1 cellular context compared by ENCODE assay signal in genomic region chr1:220272047-220272840, GRCh38.
A peak's percentile ranks its signal among the peaks of the same experiment; 100 is the strongest.
TF ChIP-seq lines count a peak whose summit lies in the region.

Gene RAB3GAP2, minus strand, starts transcription at chr1:220272453. Its CDS starts 116 bp downstream, at chr1:220272337.

TF ChIP-seq in A549, 52 proteins besides CTCF, POLR2A, EP300 and RAD21 (continued from another document):
- TF ChIP-seq ELK1 (IDR thresholded peaks at IDR 0.05; ENCODE audit: low read depth, low read length) (no peak), ZFP36 (IDR thresholded peaks at IDR 0.05; ENCODE audit: borderline replicate concordance, partially characterized antibody) (no peak), E2F6 (IDR thresholded peaks at IDR 0.05; ENCODE audit: borderline replicate concordance, low read depth) (peak; percentile 96), HOXB13 (CRISPR knock-in tag; IDR thresholded peaks at IDR 0.05; ENCODE audit: low read depth) (peak; percentile 58; the same call in 1 of the 2 replicates), RNF2 (IDR thresholded peaks at IDR 0.05; ENCODE audit: borderline replicate concordance, low read depth) (peak; percentile 49; the same call in 1 of the 2 replicates), JUN (IDR thresholded peaks at IDR 0.05) (peak; percentile 28 to 66; a peak in 2 of 5 replicates), REST (IDR thresholded peaks at IDR 0.05) (no peak), USF2 (IDR thresholded peaks at IDR 0.05) (peak; percentile 97), ESRRA (IDR thresholded peaks at IDR 0.05; ENCODE audit: borderline replicate concordance, low read length) (no peak), NR3C1 (IDR thresholded peaks at IDR 0.05) (no peak), CHD2 (IDR thresholded peaks at IDR 0.05; ENCODE audit: low read length, partially characterized antibody) (no peak), HDAC2 (IDR thresholded peaks at IDR 0.05) (no peak), FOSB (CRISPR knock-in tag; IDR thresholded peaks at IDR 0.05) (no peak), EHMT2 (IDR thresholded peaks at IDR 0.05; ENCODE audit: low read depth) (no peak), RFX5 (IDR thresholded peaks at IDR 0.05) (peak; percentile 48; the same call in 1 of the 2 replicates), NFE2L2 (conservative IDR thresholded peaks at IDR 0.05; ENCODE audit: low read length) (no peak), GATA3 (IDR thresholded peaks at IDR 0.05; ENCODE audit: borderline replicate concordance) (peak; percentile 14; the same call in 1 of the 2 replicates), JUNB (IDR thresholded peaks at IDR 0.05) (no peak), TP53 (CRISPR knock-in tag; IDR thresholded peaks at IDR 0.05) (0 out of 2 replicates have a peak, but pooled peaks have one; percentile 13), FOXS1 (CRISPR knock-in tag; IDR thresholded peaks at IDR 0.05) (peak; percentile 67; the same call in 1 of the 2 replicates), RCOR1 (IDR thresholded peaks at IDR 0.05; ENCODE audit: low read depth, low read length) (no peak), EHF (CRISPR knock-in tag; IDR thresholded peaks at IDR 0.05) (peak; percentile 23; the same call in 1 of the 2 replicates), SREBF2 (IDR thresholded peaks at IDR 0.05) (no peak), CEBPB (IDR thresholded peaks at IDR 0.05) (no peak), BCL3 (IDR thresholded peaks at IDR 0.05) (peak; percentile 73; the same call in 1 of the 3 replicates), CHD4 (IDR thresholded peaks at IDR 0.05; ENCODE audit: borderline replicate concordance) (no peak), ZSCAN20 (CRISPR knock-in tag; IDR thresholded peaks at IDR 0.05) (0 out of 2 replicates have a peak, but pooled peaks have one; percentile 13), PHF8 (IDR thresholded peaks at IDR 0.05; ENCODE audit: borderline replicate concordance, low read depth) (peak; percentile 77), ATOH8 (CRISPR knock-in tag; IDR thresholded peaks at IDR 0.05; ENCODE audit: low read depth) (0 out of 2 replicates have a peak, but pooled peaks have one; percentile 59)
